In the genomic region with DNA sequence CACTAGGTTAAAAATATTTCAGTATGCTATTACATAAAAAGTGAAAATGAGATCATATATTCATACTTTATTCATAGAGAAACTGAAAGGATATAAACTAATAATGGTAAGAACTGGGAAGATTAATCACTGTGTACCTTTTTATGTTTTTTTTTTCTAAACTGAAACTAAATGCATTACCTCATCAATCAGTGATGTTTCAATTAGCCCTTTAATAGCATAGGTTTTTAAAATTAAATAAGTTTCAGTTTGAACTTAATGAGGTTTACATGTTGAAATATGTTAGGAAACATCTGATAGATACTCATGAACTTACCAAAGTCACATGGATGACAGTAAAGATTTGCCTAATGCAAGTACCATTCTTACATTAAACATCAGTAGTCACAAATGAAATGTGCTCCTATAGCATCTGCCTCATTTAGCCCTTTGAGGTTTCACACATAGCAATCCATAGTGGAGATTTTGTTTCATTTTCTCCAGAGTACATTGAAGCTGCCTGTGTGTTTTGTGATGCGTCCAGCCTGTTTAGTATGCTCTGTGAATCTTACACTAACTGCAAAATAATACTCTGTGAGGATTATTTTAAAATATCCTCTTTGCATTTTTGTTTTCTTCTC, we compare ENCODE assay signal across 8 cellular contexts. TPM values are rescaled to one million over a fixed set of nuclear protein-coding genes. Genes with fewer than 3 reads are reported as not detected.
DNase-seq lines count a peak whose midpoint lies in the region; ATAC-seq and TF ChIP-seq lines count a peak whose summit lies in the region.

No MANE protein-coding gene starts in this region.

- H3K9me3 Mint-ChIP-seq in activated naive CD8-positive, alpha-beta T cell (ENCODE audit: low read depth): peaks cover 4% of the 10 kb centered on the region
- peaks cover 3% of the 10 kb centered on the region for H3K9me3 Mint-ChIP-seq in natural killer cell treated with Interleukin-12 subunit alpha and Interleukin-12 subunit beta and Interleukin-15 and Interleukin-18, amount 100 ng/mL, for 72 hours

- H3K27me3 Mint-ChIP-seq in activated naive CD8-positive, alpha-beta T cell: no peaks in the 10 kb centered on the region
- H3K27me3 Mint-ChIP-seq in natural killer cell treated with Interleukin-12 subunit alpha and Interleukin-12 subunit beta and Interleukin-15 and Interleukin-18, amount 100 ng/mL, for 72 hours: no peaks in the 10 kb centered on the region

- H3K4me1 Mint-ChIP-seq in activated naive CD8-positive, alpha-beta T cell (ENCODE audit: low read depth): peaks cover 86% of the 10 kb centered on the region
- H3K4me1 Mint-ChIP-seq in natural killer cell treated with Interleukin-12 subunit alpha and Interleukin-12 subunit beta and Interleukin-15 and Interleukin-18, amount 100 ng/mL, for 72 hours (ENCODE audit: low read depth in 2 of 2): peaks cover 68 to 74% of the 10 kb centered on the region in 2 donors

- H3K36me3 Mint-ChIP-seq in activated naive CD8-positive, alpha-beta T cell: peaks cover 4% of the 10 kb centered on the region
- no peaks in the 10 kb centered on the region for H3K36me3 Mint-ChIP-seq in natural killer cell treated with Interleukin-12 subunit alpha and Interleukin-12 subunit beta and Interleukin-15 and Interleukin-18, amount 100 ng/mL, for 72 hours

- TF ChIP-seq POLR2A in GM18505 (IDR thresholded peaks at IDR 0.05; ENCODE audit: borderline replicate concordance, extremely low read depth, insufficient read depth, insufficient read length): no peak

- ATAC-seq in GM18505 (IDR thresholded peaks at IDR 0.05; ENCODE audit: unreplicated experiment) (peak; percentile 33), HG02678 (IDR thresholded peaks at IDR 0.05; ENCODE audit: unreplicated experiment) (peak; percentile 36)
- ATAC-seq in natural killer cell treated with Interleukin-12 subunit alpha and Interleukin-12 subunit beta and Interleukin-15 and Interleukin-18, amount 100 ng/mL, for 72 hours: peak; percentile 93 to 94

- H3K4me3 Mint-ChIP-seq in activated naive CD8-positive, alpha-beta T cell: peak overlapping the region; percentile 80
- peak overlapping the region; percentile 91 for H3K4me3 Mint-ChIP-seq in natural killer cell treated with Interleukin-12 subunit alpha and Interleukin-12 subunit beta and Interleukin-15 and Interleukin-18, amount 100 ng/mL, for 72 hours

- DNase-seq in natural killer cell treated with Interleukin-12 subunit alpha and Interleukin-12 subunit beta and Interleukin-15 and Interleukin-18, amount 100 ng/mL, for 72 hours (ENCODE audit: low spot score): no peak
- DNase-seq in glomerular visceral epithelial cell (ENCODE audit: extremely low spot score) (no peak), middle frontal gyrus (ENCODE audit: extremely low spot score, low spot score) (no peak), NCI-H2029 (lab: John Stamatoyannopoulos, UW) (no peak), DMS114 treated with DMSO at 0.1 percent for 48 hours (lab: John Stamatoyannopoulos, UW; ENCODE audit: unreplicated experiment) (no peak)

- H3K27ac Mint-ChIP-seq in activated naive CD8-positive, alpha-beta T cell: peak overlapping the region; percentile 94
- peak overlapping the region; percentile 96 to 100 for H3K27ac Mint-ChIP-seq in natural killer cell treated with Interleukin-12 subunit alpha and Interleukin-12 subunit beta and Interleukin-15 and Interleukin-18, amount 100 ng/mL, for 72 hours

RNA-seq across cellular contexts. Expression of a gene that starts 8.9 kb away (rescaled TPM):
- 10 to 100 TPM; 32.8 to 44.4 TPM for total RNA-seq in natural killer cell treated with Interleukin-12 subunit alpha and Interleukin-12 subunit beta and Interleukin-15 and Interleukin-18, amount 100 ng/mL, for 72 hours

Comparison
In these comparisons a context has a peak if more than half of its experiments do, and no peak if none do; other contexts are left out.
1. ATAC-seq: peak in every context shown above with its lines; median percentile 94 in natural killer cell treated with Interleukin-12 subunit alpha and Interleukin-12 subunit beta and Interleukin-15 and Interleukin-18, amount 100 ng/mL, for 72 hours; 36 in HG02678; 33 in GM18505.